9 cellular contexts compared by ENCODE assay signal in the genomic region with DNA sequence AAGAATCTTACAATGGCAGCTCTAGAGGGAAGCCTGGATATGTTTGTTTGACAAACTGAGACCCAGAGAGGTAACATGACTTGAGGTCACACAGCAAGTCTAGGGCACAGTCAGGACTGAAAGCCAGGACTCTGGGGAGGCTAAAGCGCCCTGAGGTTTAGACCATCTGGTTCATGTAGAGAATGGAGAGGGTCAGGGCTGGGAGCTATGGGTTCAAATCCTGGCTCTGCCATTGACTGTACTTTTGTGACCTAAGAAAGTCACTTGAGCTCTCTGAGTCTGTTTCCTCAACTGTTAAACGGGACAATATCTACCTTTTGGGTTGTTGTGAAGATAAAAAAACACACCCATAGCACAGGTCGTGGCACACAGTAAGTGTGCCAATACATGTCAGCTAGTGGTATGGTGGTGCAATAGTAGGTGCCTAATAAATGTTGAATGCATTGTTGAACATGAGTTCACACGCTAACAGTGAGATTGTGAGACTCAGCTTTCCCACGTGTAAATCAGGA. TPM values are rescaled to one million over a fixed set of nuclear protein-coding genes. Genes with fewer than 3 reads are reported as not detected.
DNase-seq lines count a peak whose midpoint lies in the region; ATAC-seq, FAIRE-seq and TF ChIP-seq lines count a peak whose summit lies in the region.
"Had no signal": no experiment of that assay in that cellular context is flagged by ENCODE, and none has a peak within 500 bp of the region (broad histone marks: within the 10 kb centered on the region; RNA-seq: fewer than 3 reads in every experiment).

No MANE protein-coding gene starts in this region.

- H3K27me3 Mint-ChIP-seq in activated CD8-positive, alpha-beta memory T cell treated with anti-CD3 and anti-CD28 coated beads, Interleukin-2, amount 10 ng/mL, durations not matched to agents 7 days and 5 days, result peaks cover 19% of the 10 kb centered on the region

- H3K27ac ChIP-seq in HepG2 (ENCODE audit: extremely low read length, insufficient read depth, low read length) (peak overlapping the region; percentile 92), thymus (ENCODE audit: low read depth) (no peak overlapping the region)

- peaks cover 15% of the 10 kb centered on the region for H3K79me2 ChIP-seq in HepG2 (ENCODE audit: insufficient read depth, low read length)

- H3K4me1 ChIP-seq in adipocyte (ENCODE audit: control insufficient read depth, insufficient read depth, low read length), result peaks cover 29% of the 10 kb centered on the region
- H3K4me1 ChIP-seq in HepG2 (ENCODE audit: insufficient read depth, low read length), result peaks cover 60% of the 10 kb centered on the region
- peaks cover 5% of the 10 kb centered on the region for H3K4me1 ChIP-seq in thymus (ENCODE audit: control insufficient read depth, insufficient read depth, low read length)

- H3K36me3 ChIP-seq in adipocyte (ENCODE audit: control insufficient read depth, insufficient read depth, low read length, severe bottlenecking), result no peaks in the 10 kb centered on the region
- no peaks in the 10 kb centered on the region for H3K36me3 ChIP-seq in HepG2 (replicated peaks in 1 of 2; ENCODE audit: control insufficient read depth in 1 of 2, insufficient read depth in 2 of 2, low read length in 2 of 2)
- H3K36me3 ChIP-seq in thymus (ENCODE audit: control insufficient read depth, insufficient read depth), result no peaks in the 10 kb centered on the region

- H3K9me3 ChIP-seq in adipocyte (ENCODE audit: control insufficient read depth, low read length), result no peaks in the 10 kb centered on the region
- H3K9me3 ChIP-seq in HepG2 (ENCODE audit: low read length), result no peaks in the 10 kb centered on the region
- H3K9me3 ChIP-seq in thymus (ENCODE audit: control insufficient read depth), result no peaks in the 10 kb centered on the region

- 7% methylated on average over 5 of the region's 5 CpGs for WGBS in HepG2 (ENCODE audit: low lambda C conversion rate)
- 35% methylated on average over 5 of the region's 5 CpGs for WGBS in thymus

- H3K9ac ChIP-seq in adipocyte (ENCODE audit: low read length) (peak overlapping the region; percentile 90), HepG2 (ENCODE audit: insufficient read depth, low read depth, low read length) (peak overlapping the region; percentile 96)

- no peak overlapping the region for H2AFZ ChIP-seq in HepG2 (ENCODE audit: low read length)

- in situ Hi-C loops in HepG2 (cut with HindIII; ENCODE audit: extremely low pct_ligation_motif_present, low pct_unique_long_range_greater_than_20kb), result loop anchor here (10.0 kb wide), 1 partner anchor 398 kb away; the partner anchor contains the start of gene AHCY

- H3K4me3 ChIP-seq in adipocyte (ENCODE audit: low read length) (peak overlapping the region; percentile 94), HepG2 (replicated peaks in 1 of 3; ENCODE audit: insufficient read depth in 1 of 3, low read depth in 2 of 3, low read length in 3 of 3) (peak overlapping the region; percentile 82 to 98 (median 84)), thymus (ENCODE audit: low read length) (peak overlapping the region; percentile 71)

- DNase-seq in activated CD8-positive, alpha-beta memory T cell treated with anti-CD3 and anti-CD28 coated beads, Interleukin-2, amount 10 ng/mL, durations not matched to agents 7 days and 5 days, result no peak
- DNase-seq in activated CD8-positive, alpha-beta memory T cell treated with anti-CD3 and anti-CD28 coated beads, Interleukin-2, amount 50 U/mL, for 4 hours, result no peak
- DNase-seq in adipocyte (ENCODE audit: low read depth) (no peak), HepG2 (ENCODE audit: low spot score) (no peak), mesenteric fat pad (ENCODE audit: low spot score) (no peak), SKM-1 (lab: John Stamatoyannopoulos, UW; ENCODE audit: unreplicated experiment) (no peak), HEK293T (ENCODE audit: extremely low spot score) (no peak)
- DNase-seq: activated CD4-positive, alpha-beta T cell treated with anti-CD3 and anti-CD28 coated beads, Interleukin-2, amount 50 U/mL, for 1 hour had no signal

- peak overlapping the region; percentile 83 for H3K4me3 Mint-ChIP-seq in activated CD8-positive, alpha-beta memory T cell treated with anti-CD3 and anti-CD28 coated beads, Interleukin-2, amount 10 ng/mL, durations not matched to agents 7 days and 5 days

- no peak for FAIRE-seq in HepG2 (lab: Jason Lieb, UNC)

- peaks cover 9% of the 10 kb centered on the region for H3K27me3 ChIP-seq in adipocyte (replicated peaks; ENCODE audit: control insufficient read depth, insufficient read depth, low read length)
- H3K27me3 ChIP-seq in HepG2 (ENCODE audit: control insufficient read depth in 1 of 2, insufficient read depth in 2 of 2, low read length in 2 of 2), result peaks cover under 1 to 1% of the 10 kb centered on the region in 2 experiments; a peak in 1 of 5 replicates
- no peaks in the 10 kb centered on the region for H3K27me3 ChIP-seq in thymus (ENCODE audit: control insufficient read depth, insufficient read depth)

- no peak for TF ChIP-seq RAD21 in HepG2 (CRISPR knock-in tag; IDR thresholded peaks at IDR 0.05)

- H3K36me3 Mint-ChIP-seq in activated CD8-positive, alpha-beta memory T cell treated with anti-CD3 and anti-CD28 coated beads, Interleukin-2, amount 10 ng/mL, durations not matched to agents 7 days and 5 days, result no peaks in the 10 kb centered on the region

- H3K4me1 Mint-ChIP-seq in activated CD8-positive, alpha-beta memory T cell treated with anti-CD3 and anti-CD28 coated beads, Interleukin-2, amount 10 ng/mL, durations not matched to agents 7 days and 5 days, result peaks cover 18% of the 10 kb centered on the region

- no peak for ATAC-seq in activated CD8-positive, alpha-beta memory T cell treated with anti-CD3 and anti-CD28 coated beads, Interleukin-2, amount 10 ng/mL, durations not matched to agents 7 days and 5 days
- no peak for ATAC-seq in HepG2

- POLR2A ChIA-PET in HepG2 (lab: Yijun Ruan, JAX), result interaction anchor here (0.9 to 7.9 kb wide), 18 partner anchors 8 to 225 kb away, joined by 3 to 168 read pairs (median 5); partner anchors contain the start of genes DYNLRB1 and PIGU
- POLR2A ChIA-PET in HEK293T (lab: Yijun Ruan, JAX), result interaction anchor here (0.9 to 1.1 kb wide), 2 partner anchors 26 to 122 kb away, joined by 3 read pairs; partner anchors contain the start of genes NCOA6 and PIGU

- H3K27ac Mint-ChIP-seq in activated CD8-positive, alpha-beta memory T cell treated with anti-CD3 and anti-CD28 coated beads, Interleukin-2, amount 10 ng/mL, durations not matched to agents 7 days and 5 days, result peak overlapping the region; percentile 85

- CTCF ChIA-PET in activated CD8-positive, alpha-beta memory T cell treated with anti-CD3 and anti-CD28 coated beads, Interleukin-2, amount 10 ng/mL, durations not matched to agents 7 days and 5 days (lab: Charles Lee), result interaction anchor here (0.6 to 3.8 kb wide), 7 partner anchors 26 to 391 kb away, joined by 3 to 21 read pairs (median 4); partner anchors contain the start of genes DYNLRB1 and PIGU
- CTCF ChIA-PET in HepG2 (lab: Yijun Ruan, JAX; ENCODE audit: low intra/inter-chr PET ratio, low total read pairs) (no interaction called here), HEK293T (lab: Yijun Ruan, JAX) (no interaction called here)

- no peaks in the 10 kb centered on the region for H4K20me1 ChIP-seq in HepG2 (ENCODE audit: insufficient read depth, low read length)

- TF ChIP-seq CTCF in HepG2 (CRISPR knock-in tag; IDR thresholded peaks at IDR 0.05), result no peak

- BruUV-seq in HepG2 (replicated peaks; lab: Mats Ljungman, UMichigan), result no TSS peak

- no peak; a peak in 1 of 4 replicates for TF ChIP-seq POLR2A in HepG2 (IDR thresholded peaks at IDR 0.05; ENCODE audit: insufficient read depth in 1 of 2, low read depth in 2 of 2, low read length in 2 of 2)

- intact Hi-C loops in HepG2 (cut with micrococcal nuclease; ENCODE audit: unreplicated experiment), result loop anchor here (5.0 to 10.0 kb wide), 2 partner anchors 62 to 81 kb away; no protein-coding TSS in a partner anchor

- H3K9me3 Mint-ChIP-seq in activated CD8-positive, alpha-beta memory T cell treated with anti-CD3 and anti-CD28 coated beads, Interleukin-2, amount 10 ng/mL, durations not matched to agents 7 days and 5 days (ENCODE audit: low read depth), result no peaks in the 10 kb centered on the region

- H3K4me2 ChIP-seq in HepG2 (ENCODE audit: low read depth, low read length), result peak overlapping the region; percentile 97

- no peak for TF ChIP-seq EP300 in HepG2 (IDR thresholded peaks at IDR 0.05; ENCODE audit: low read depth in 2 of 2, low read length in 2 of 2)
- no peak; the same call in 1 of the 2 replicates for TF ChIP-seq EP300 in HepG2 (CRISPR knock-in tag; IDR thresholded peaks at IDR 0.05; ENCODE audit: borderline replicate concordance)

RNA-seq across cellular contexts. Expression of gene TP53INP2, which starts 1.0 kb away (rescaled TPM):
- 1 to 10 TPM; 1.4 to 2.4 TPM for total RNA-seq in activated CD8-positive, alpha-beta memory T cell treated with anti-CD3 and anti-CD28 coated beads, Interleukin-2, amount 10 ng/mL, durations not matched to agents 7 days and 5 days
- total RNA-seq in HepG2 (2016; rRNA removed; fragmentation: Illumina TruSeq; extraction: Trizol), result 5.2 and 10.1 TPM in 2 replicates
- 1.1 and 1.2 TPM in 2 replicates for total RNA-seq in HepG2 (2016; cell fraction: cytosol; rRNA removed; fragmentation: Illumina TruSeq; extraction: Trizol; ENCODE audit: low read depth)
- 5.0 and 8.1 TPM in 2 replicates for total RNA-seq in HepG2 (2016; cell fraction: insoluble cytoplasmic fraction; rRNA removed; fragmentation: Illumina TruSeq; extraction: Trizol)
- 7.4 and 7.6 TPM in 2 replicates for total RNA-seq in HepG2 (2016; cell fraction: membrane; rRNA removed; fragmentation: Illumina TruSeq; extraction: Trizol)
- 10.1 and 10.3 TPM in 2 replicates for total RNA-seq in HepG2 (2016; cell fraction: nucleus; rRNA removed; fragmentation: Illumina TruSeq; extraction: Trizol)
- polyA plus RNA-seq in HepG2 (2011; rRNA removed), result 18.8 and 29.5 TPM in 2 replicates
- polyA plus RNA-seq in HepG2 (2011; cell fraction: cytosol; rRNA removed), result 11.4 and 22.8 TPM in 2 replicates
- 46.3 and 62.2 TPM in 2 replicates for polyA plus RNA-seq in HepG2 (2011; cell fraction: nucleus; rRNA removed)
- polyA plus RNA-seq in HepG2 (2012), result 67.2 and 70.2 TPM in 2 replicates
- 1.7 and 2.0 TPM in 2 replicates for polyA plus RNA-seq in HepG2 (2016; cell fraction: cytosol; fragmentation: Illumina TruSeq; extraction: Trizol; ENCODE audit: low read depth)
- polyA plus RNA-seq in HepG2 (2016; cell fraction: insoluble cytoplasmic fraction; fragmentation: Illumina TruSeq; extraction: Trizol; ENCODE audit: low read depth), result 20.8 and 28.1 TPM in 2 replicates
- polyA plus RNA-seq in HepG2 (2016; cell fraction: membrane; fragmentation: Illumina TruSeq; extraction: Trizol; ENCODE audit: low read depth), result 8.6 and 8.7 TPM in 2 replicates
- polyA plus RNA-seq in HepG2 (2016; cell fraction: nucleus; fragmentation: Illumina TruSeq; extraction: Trizol; ENCODE audit: insufficient read depth, low read depth), result 28.2 and 29.8 TPM in 2 replicates
- polyA minus RNA-seq in HepG2 (2011; rRNA and poly(A)+ RNA removed; ENCODE audit: low replicate concordance), result 2.6 and 22.7 TPM in 2 replicates
- 21.5 and 41.0 TPM in 2 replicates for polyA minus RNA-seq in HepG2 (2011; cell fraction: cytosol; rRNA and poly(A)+ RNA removed)
- 19.1 and 30.5 TPM in 2 replicates for polyA minus RNA-seq in HepG2 (2011; cell fraction: nucleus; rRNA and poly(A)+ RNA removed)
- 5.7 TPM for polyA plus RNA-seq in thymus
- total RNA-seq in mesenteric fat pad, result 16.8 TPM

RNA-seq across cellular contexts. Expression of gene PIGU, which starts 26.2 kb away (rescaled TPM):
- total RNA-seq in activated CD8-positive, alpha-beta memory T cell treated with anti-CD3 and anti-CD28 coated beads, Interleukin-2, amount 10 ng/mL, durations not matched to agents 7 days and 5 days, result 10 to 100 TPM; 20.5 to 20.7 TPM
- total RNA-seq in HepG2 (2016; rRNA removed; fragmentation: Illumina TruSeq; extraction: Trizol) (27.1 and 45.5 TPM in 2 replicates), mesenteric fat pad (11.7 TPM)
- total RNA-seq in HepG2 (2016; cell fraction: cytosol; rRNA removed; fragmentation: Illumina TruSeq; extraction: Trizol; ENCODE audit: low read depth), result 7.9 and 10.2 TPM in 2 replicates
- 22.7 and 40.7 TPM in 2 replicates for total RNA-seq in HepG2 (2016; cell fraction: insoluble cytoplasmic fraction; rRNA removed; fragmentation: Illumina TruSeq; extraction: Trizol)
- total RNA-seq in HepG2 (2016; cell fraction: membrane; rRNA removed; fragmentation: Illumina TruSeq; extraction: Trizol), result 13.9 and 15.8 TPM in 2 replicates
- 46.7 and 53.0 TPM in 2 replicates for total RNA-seq in HepG2 (2016; cell fraction: nucleus; rRNA removed; fragmentation: Illumina TruSeq; extraction: Trizol)
- polyA plus RNA-seq in HepG2 (2011; rRNA removed) (175 and 231 TPM in 2 replicates), thymus (15.5 TPM)
- 173 and 228 TPM in 2 replicates for polyA plus RNA-seq in HepG2 (2011; cell fraction: cytosol; rRNA removed)
- 61.5 and 68.6 TPM in 2 replicates for polyA plus RNA-seq in HepG2 (2011; cell fraction: nucleus; rRNA removed)
- polyA plus RNA-seq in HepG2 (2012), result 58.5 and 63.1 TPM in 2 replicates
- polyA plus RNA-seq in HepG2 (2016; cell fraction: cytosol; fragmentation: Illumina TruSeq; extraction: Trizol; ENCODE audit: low read depth), result 12.5 and 12.8 TPM in 2 replicates
- polyA plus RNA-seq in HepG2 (2016; cell fraction: insoluble cytoplasmic fraction; fragmentation: Illumina TruSeq; extraction: Trizol; ENCODE audit: low read depth), result 38.7 and 42.6 TPM in 2 replicates
- 20.5 and 21.1 TPM in 2 replicates for polyA plus RNA-seq in HepG2 (2016; cell fraction: membrane; fragmentation: Illumina TruSeq; extraction: Trizol; ENCODE audit: low read depth)
- 88.7 and 94.6 TPM in 2 replicates for polyA plus RNA-seq in HepG2 (2016; cell fraction: nucleus; fragmentation: Illumina TruSeq; extraction: Trizol; ENCODE audit: insufficient read depth, low read depth)
- 185 and 339 TPM in 2 replicates for polyA minus RNA-seq in HepG2 (2011; rRNA and poly(A)+ RNA removed; ENCODE audit: low replicate concordance)
- polyA minus RNA-seq in HepG2 (2011; cell fraction: cytosol; rRNA and poly(A)+ RNA removed), result 49.4 and 49.8 TPM in 2 replicates
- polyA minus RNA-seq in HepG2 (2011; cell fraction: nucleus; rRNA and poly(A)+ RNA removed), result 55.5 and 65.3 TPM in 2 replicates
